Comparison of ENCODE assay signal across 12 cellular contexts in the genomic region with DNA sequence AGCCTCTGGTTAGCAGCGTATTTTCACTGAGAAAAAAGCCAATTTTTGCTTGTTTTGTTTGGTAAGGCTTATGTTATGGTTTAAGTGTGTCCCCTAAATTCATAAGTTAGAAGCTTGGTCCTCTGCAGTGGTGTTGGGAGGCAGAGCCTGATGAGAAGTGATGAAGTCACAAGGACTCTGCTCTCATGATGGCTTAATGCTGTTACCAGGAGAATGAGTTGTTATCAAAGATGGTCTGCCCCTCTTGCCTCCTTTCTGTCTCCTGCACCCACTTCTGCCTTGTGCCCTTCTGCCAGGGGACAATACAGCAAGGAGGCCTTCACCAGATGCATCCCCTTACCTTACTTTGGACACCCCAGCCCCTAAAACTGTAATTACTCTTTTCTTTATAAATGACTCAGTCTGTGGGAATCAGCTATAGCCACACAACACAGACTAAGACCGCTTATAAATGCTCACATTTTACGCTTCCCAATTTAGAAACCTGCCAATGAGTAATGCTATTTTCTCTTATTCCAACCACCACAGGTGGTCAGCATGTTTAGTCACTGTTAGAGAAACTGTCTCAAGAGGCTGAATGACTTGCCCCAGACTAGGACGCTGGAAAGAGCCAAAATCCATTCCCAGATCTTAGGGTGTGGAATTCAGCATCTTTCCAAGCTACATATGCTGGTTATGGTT. TPM values are rescaled to one million over a fixed set of nuclear protein-coding genes. Genes with fewer than 3 reads are reported as not detected.
DNase-seq lines count a peak whose midpoint lies in the region; ATAC-seq and TF ChIP-seq lines count a peak whose summit lies in the region.
"Had no signal": no experiment of that assay in that cellular context is flagged by ENCODE, and none has a peak within 500 bp of the region (broad histone marks: within the 10 kb centered on the region; RNA-seq: fewer than 3 reads in every experiment).

No MANE protein-coding gene starts in this region.

- no peak overlapping the region for H3K4me3 Mint-ChIP-seq in chondrocyte (ENCODE audit: unreplicated experiment)

- intact Hi-C loops in ovary (cut with DNase I): no loop called here

- no peak overlapping the region for H3K4me3 ChIP-seq in ovary
- H3K4me3 ChIP-seq: HAP-1 had no signal

- peaks cover 4% of the 10 kb centered on the region for H3K36me3 Mint-ChIP-seq in chondrocyte (ENCODE audit: low read depth)

- peaks cover 19% of the 10 kb centered on the region for H3K4me1 Mint-ChIP-seq in chondrocyte (ENCODE audit: low read depth)

- ATAC-seq in GM19455 (IDR thresholded peaks at IDR 0.05; ENCODE audit: unreplicated experiment): peak; percentile 26
- peak; percentile 35 for ATAC-seq in HG03159 (IDR thresholded peaks at IDR 0.05; ENCODE audit: unreplicated experiment)

- TF ChIP-seq CTCF in chondrocyte (IDR thresholded peaks at IDR 0.05) (no peak), ovary (IDR thresholded peaks at IDR 0.05) (no peak)

- no peak for TF ChIP-seq EP300 in ovary (IDR thresholded peaks at IDR 0.05)

- no peaks in the 10 kb centered on the region for H3K27me3 Mint-ChIP-seq in chondrocyte (ENCODE audit: low read depth)

- no peaks in the 10 kb centered on the region for H3K36me3 ChIP-seq in ovary

- 87 to 92% (median 90%) methylated on average over 4 of the region's 4 CpGs for WGBS in ovary, 3 donors

- DNase-seq in EH (ENCODE audit: low read depth) (peak; percentile 62), chondrocyte (ENCODE audit: low spot score) (no peak), COLO668 (lab: John Stamatoyannopoulos, UW; ENCODE audit: unreplicated experiment) (no peak), foreskin melanocyte (no peak), ovary (no peak), NCI-H146 (lab: John Stamatoyannopoulos, UW) (no peak)
- DNase-seq: activated T-cell treated with anti-CD3 and anti-CD28 coated beads for 4 hours, NCI-H2029, OCI-M1 had no signal

- no peaks in the 10 kb centered on the region for H3K4me1 ChIP-seq in ovary (ENCODE audit: insufficient read depth)
- H3K4me1 ChIP-seq: HAP-1 had no signal

- TF ChIP-seq POLR2A in ovary (IDR thresholded peaks at IDR 0.05): no peak

- H3K9me3 ChIP-seq in ovary: no peaks in the 10 kb centered on the region
- H3K9me3 ChIP-seq: HAP-1 had no signal

- no peaks in the 10 kb centered on the region for H3K9me3 Mint-ChIP-seq in chondrocyte (ENCODE audit: low read depth)

- no peak overlapping the region for H3K27ac ChIP-seq in ovary

- H3K27me3 ChIP-seq in ovary: no peaks in the 10 kb centered on the region

- peak overlapping the region; percentile 90 for H3K27ac Mint-ChIP-seq in chondrocyte (ENCODE audit: unreplicated experiment)

RNA-seq across cellular contexts. Expression of gene PKD1L1, which starts 6.1 kb away (rescaled TPM):
- 0.15 to 0.25 TPM (median 0.23 TPM) in 3 replicates for total RNA-seq in chondrocyte
- under 1 TPM; 0.11 to 0.48 (median 0.28) TPM for total RNA-seq in ovary
- polyA plus RNA-seq in ovary: under 1 TPM; 0.13 to 0.22 TPM

RNA-seq across cellular contexts. Expression of gene HUS1, which starts 25.0 kb away (rescaled TPM):
- total RNA-seq in chondrocyte (29.0 to 31.1 TPM (median 30.6 TPM) in 3 replicates), ovary (10 to 100 TPM; 10.3 to 27.2 (median 20.7) TPM)
- 10 to 100 TPM; 10.0 to 21.4 TPM for polyA plus RNA-seq in ovary
